ENCODE assay signal across 22 cellular contexts in genomic region chr15:71512281-71513016, GRCh38.
A peak's percentile ranks its signal among the peaks of the same experiment; 100 is the strongest.
DNase-seq lines count a peak whose midpoint lies in the region; ATAC-seq and TF ChIP-seq lines count a peak whose summit lies in the region.
"Had no signal": no experiment of that assay in that cellular context is flagged by ENCODE, and none has a peak within 500 bp of the region (broad histone marks: within the 10 kb centered on the region; RNA-seq: fewer than 3 reads in every experiment).

No MANE protein-coding gene starts in this region.

- 28% methylated on average over 11 of the region's 11 CpGs for WGBS in right lobe of liver (ENCODE audit: insufficient coverage, low coverage, low lambda C conversion rate, missing lambda C conversion rate)

- peaks cover 19% of the 10 kb centered on the region for H3K4me1 Mint-ChIP-seq in WTC11
- H3K4me1 Mint-ChIP-seq: CD14-positive monocyte; naive thymus-derived CD8-positive, alpha-beta T cell had no signal

- intact Hi-C loops in right lobe of liver (cut with DNase I), result no loop called here

- POLR2A ChIA-PET in WTC11 (lab: Charles Lee), result interaction anchor here (0.7 kb wide), 1 partner anchor 55 kb away, joined by 3 read pairs; no protein-coding TSS in a partner anchor

- H3K4me1 ChIP-seq in right lobe of liver, result peaks cover 0 to 54% (median 14%) of the 10 kb centered on the region in 4 donors

- H3K4me3 ChIP-seq in astrocyte of the spinal cord (ENCODE audit: low read depth, low read length) (no peak overlapping the region), right lobe of liver (no peak overlapping the region)
- H3K4me3 ChIP-seq: cardiac muscle cell, lung, SJCRH30 had no signal

- no peaks in the 10 kb centered on the region for H3K36me3 Mint-ChIP-seq in WTC11
- H3K36me3 Mint-ChIP-seq: CD14-positive monocyte; naive thymus-derived CD8-positive, alpha-beta T cell had no signal

- no peaks in the 10 kb centered on the region for H3K9me3 Mint-ChIP-seq in WTC11
- H3K9me3 Mint-ChIP-seq: effector memory CD8-positive, alpha-beta T cell; naive thymus-derived CD8-positive, alpha-beta T cell had no signal

- no peak overlapping the region for H3K4me3 Mint-ChIP-seq in WTC11
- H3K4me3 Mint-ChIP-seq: CD14-positive monocyte; effector memory CD8-positive, alpha-beta T cell; naive thymus-derived CD8-positive, alpha-beta T cell had no signal

- H3K27ac ChIP-seq in right lobe of liver, result peak overlapping the region in 2 of 3 donors; percentile 71 to 87
- H3K27ac ChIP-seq: cardiac muscle cell, SJCRH30 had no signal

- H3K36me3 ChIP-seq in right lobe of liver, result no peaks in the 10 kb centered on the region
- H3K36me3 ChIP-seq: cardiac muscle cell, SJCRH30 had no signal

- TF ChIP-seq CTCF in astrocyte of the spinal cord (IDR thresholded peaks at IDR 0.05; ENCODE audit: low read depth, low read length) (no peak), right lobe of liver (IDR thresholded peaks at IDR 0.05) (no peak), WTC11 (IDR thresholded peaks at IDR 0.05) (no peak)

- in situ Hi-C loops in astrocyte of the spinal cord (cut with HindIII; ENCODE audit: low sequenced_read_pairs), result no loop called here

- CTCF ChIA-PET in WTC11 (lab: Charles Lee), result interaction anchor here (0.6 to 3.6 kb wide), 4 partner anchors 16 to 232 kb away, joined by 4 to 16 read pairs (median 4); no protein-coding TSS in a partner anchor

- no peaks in the 10 kb centered on the region for H3K9me3 ChIP-seq in right lobe of liver
- H3K9me3 ChIP-seq: SJCRH30 had no signal

- DNase-seq in NCI-H345 (lab: John Stamatoyannopoulos, UW) (peak; percentile 33), NCI-H345 treated with DMSO at 0.1 percent for 48 hours (lab: John Stamatoyannopoulos, UW; ENCODE audit: unreplicated experiment) (no peak), astrocyte of the spinal cord (ENCODE audit: low read depth, low spot score) (peak; percentile 27), right lobe of liver (no peak), WTC11 (ENCODE audit: low spot score) (no peak)
- DNase-seq in activated T-cell treated with anti-CD3 and anti-CD28 coated beads, Interleukin-2, amount 50 U/mL, for 48 hours, result no peak
- DNase-seq: activated CD4-positive, alpha-beta T cell treated with anti-CD3 and anti-CD28 coated beads for 4 hours; activated CD8-positive, alpha-beta memory T cell treated with anti-CD3 and anti-CD28 coated beads, Interleukin-2, amount 50 U/mL, for 48 hours; activated naive CD4-positive, alpha-beta T cell treated with anti-CD3 and anti-CD28 coated beads, Interleukin-2, amount 50 U/mL, for 16 hours; DND-41; effector memory CD8-positive, alpha-beta T cell; foreskin fibroblast; naive thymus-derived CD8-positive, alpha-beta T cell; NCI-H2029; stimulated activated CD4-positive, alpha-beta T cell treated with anti-CD3 and anti-CD28 coated beads, Interleukin-4, amount 100 ng/mL, for 1 hour; stimulated activated CD8-positive, alpha-beta memory T cell treated with anti-CD3 and anti-CD28 coated beads, Interleukin-4, amount 100 ng/mL, for 48 hours had no signal

- ATAC-seq in right lobe of liver, result peak; percentile 51 to 70 (median 62)
- ATAC-seq in GM19452 (IDR thresholded peaks at IDR 0.05; ENCODE audit: unreplicated experiment), result no peak
- no peak for ATAC-seq in WTC11
- no peak for ATAC-seq in GM19455 (IDR thresholded peaks at IDR 0.05; ENCODE audit: unreplicated experiment)
- ATAC-seq: effector memory CD8-positive, alpha-beta T cell; naive thymus-derived CD8-positive, alpha-beta T cell had no signal

- no peak overlapping the region for H3K27ac Mint-ChIP-seq in WTC11
- H3K27ac Mint-ChIP-seq: CD14-positive monocyte; effector memory CD8-positive, alpha-beta T cell; naive thymus-derived CD8-positive, alpha-beta T cell had no signal

- no peaks in the 10 kb centered on the region for H3K27me3 Mint-ChIP-seq in WTC11 (ENCODE audit: low read depth)

- no peaks in the 10 kb centered on the region for H3K27me3 ChIP-seq in right lobe of liver
- H3K27me3 ChIP-seq: cardiac muscle cell, SJCRH30 had no signal

- TF ChIP-seq POLR2A in right lobe of liver (IDR thresholded peaks at IDR 0.05), result no peak

TF ChIP-seq in WTC11, 78 proteins besides CTCF, POLR2A, EP300 and RAD21:
- no peak for TF ChIP-seq IRF1 (CRISPR knock-in tag; IDR thresholded peaks at IDR 0.05)
- no peak for TF ChIP-seq GABPB1 (CRISPR knock-in tag; IDR thresholded peaks at IDR 0.05)
- no peak for TF ChIP-seq RELA (CRISPR knock-in tag; IDR thresholded peaks at IDR 0.05; ENCODE audit: borderline replicate concordance)
- TF ChIP-seq ATF6 (CRISPR knock-in tag; IDR thresholded peaks at IDR 0.05), result no peak
TF ChIP-seq in WTC11: peak in this region for 0.

Comparison
In these comparisons a context has a peak if more than half of its experiments do, and no peak if none do; other contexts are left out.
1. DNase-seq: peak in NCI-H345 (single experiment) and astrocyte of the spinal cord (single experiment); none in NCI-H345 treated with DMSO at 0.1 percent for 48 hours (single experiment), right lobe of liver (0 of 3), WTC11 (single experiment) and activated T-cell treated with anti-CD3 and anti-CD28 coated beads, Interleukin-2, amount 50 U/mL, for 48 hours (0 of 2).
2. ATAC-seq: peak in right lobe of liver (4 of 4); none in GM19452 (single experiment), WTC11 (single experiment) and GM19455 (single experiment).